8 cellular contexts compared by ENCODE assay signal in the genomic region with DNA sequence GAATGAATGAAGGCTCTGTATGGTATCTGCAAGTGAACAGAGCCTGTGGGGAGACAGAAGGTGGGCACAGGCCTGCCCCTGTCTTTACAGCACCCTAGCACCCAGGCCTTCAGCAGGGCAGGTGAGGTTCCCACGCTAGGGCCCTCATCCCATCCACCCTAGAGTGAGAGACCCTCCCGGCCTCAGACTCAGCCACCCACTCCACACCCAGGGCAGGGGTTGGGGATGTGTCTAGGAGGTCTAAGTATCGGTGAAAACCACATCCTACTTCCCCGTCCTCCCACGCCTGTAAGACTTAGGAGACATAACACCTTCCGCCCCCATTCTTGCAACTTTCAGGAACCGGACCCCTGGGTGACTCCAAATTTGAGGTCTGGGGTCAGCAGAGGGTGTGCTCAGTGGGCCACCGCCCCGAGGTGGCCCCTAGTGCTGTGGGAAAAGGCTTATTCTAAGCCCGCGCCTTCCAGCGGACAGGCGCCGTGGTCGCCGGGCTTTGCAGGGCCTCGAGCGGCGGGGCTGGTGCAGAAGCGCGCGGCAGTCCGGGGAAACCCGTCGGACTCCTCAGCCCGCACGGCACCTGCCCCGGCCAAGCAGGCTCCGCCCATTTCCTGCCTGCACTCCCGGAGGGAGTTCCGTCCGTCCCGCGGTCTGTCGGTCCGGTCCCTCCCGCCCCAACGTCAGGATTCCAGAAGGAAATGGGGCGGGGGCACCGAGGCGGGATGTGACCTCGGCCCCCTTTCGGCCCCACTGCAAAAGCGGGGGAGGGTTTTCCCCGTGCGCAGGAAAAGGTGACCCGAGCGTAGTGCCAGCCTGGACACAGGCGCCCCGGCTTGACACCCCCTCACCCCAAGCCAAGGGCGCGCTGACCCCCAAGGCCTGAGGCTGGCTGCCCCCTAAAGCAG. TPM values are rescaled to one million over a fixed set of nuclear protein-coding genes. Genes with fewer than 3 reads are reported as not detected.
A peak's percentile ranks its signal among the peaks of the same experiment; 100 is the strongest.
DNase-seq lines count a peak whose midpoint lies in the region; ATAC-seq, FAIRE-seq and TF ChIP-seq lines count a peak whose summit lies in the region.

No MANE protein-coding gene starts in this region.

- in situ Hi-C loops in astrocyte of the spinal cord (cut with HindIII; ENCODE audit: low sequenced_read_pairs), result no loop called here

- peak overlapping the region; percentile 37 for H3K9ac ChIP-seq in keratinocyte (ENCODE audit: control insufficient read depth, extremely low read depth, insufficient read depth, low read length)

- no peaks in the 10 kb centered on the region for H4K20me1 ChIP-seq in keratinocyte (ENCODE audit: control insufficient read depth, extremely low read depth, insufficient read depth, low read length)

- H3K4me3 ChIP-seq in AG10803 (ENCODE audit: low read length), result peak overlapping the region; percentile 58
- peak overlapping the region; percentile 61 for H3K4me3 ChIP-seq in HL-60 (replicated peaks; ENCODE audit: insufficient read depth, low read length)
- peak overlapping the region; percentile 49 for H3K4me3 ChIP-seq in astrocyte of the spinal cord (ENCODE audit: low read depth, low read length)
- H3K4me3 ChIP-seq in keratinocyte (ENCODE audit: control insufficient read depth in 2 of 3, extremely low read depth in 1 of 3, insufficient read depth in 2 of 3, low read depth in 1 of 3, low read length in 3 of 3), result peak overlapping the region; percentile 50 to 64 (median 62)

- no peaks in the 10 kb centered on the region for H3K9me1 ChIP-seq in keratinocyte (ENCODE audit: control insufficient read depth, extremely low read depth, insufficient read depth, low read length)

- H3K4me2 ChIP-seq in keratinocyte (ENCODE audit: control insufficient read depth, extremely low read depth, insufficient read depth, low read depth, low read length), result peak overlapping the region; percentile 76

- H3K36me3 ChIP-seq in keratinocyte (ENCODE audit: control insufficient read depth in 2 of 2, extremely low read depth in 1 of 2, insufficient read depth in 2 of 2, low read length in 2 of 2), result peaks cover 4 to 6% of the 10 kb centered on the region in 2 experiments

- ATAC-seq in GM18502 (IDR thresholded peaks at IDR 0.05; ENCODE audit: poor library complexity, unreplicated experiment), result peak; percentile 45

- H3K27ac ChIP-seq in HL-60 (replicated peaks) (peak overlapping the region; percentile 89), keratinocyte (ENCODE audit: control insufficient read depth, insufficient read depth, low read length) (no peak overlapping the region)

- FAIRE-seq in keratinocyte (lab: Jason Lieb, UNC), result no peak

- H3K9me3 ChIP-seq in keratinocyte (ENCODE audit: control insufficient read depth, low read depth, low read length), result no peaks in the 10 kb centered on the region

- dilution Hi-C loops in keratinocyte (cut with MboI; ENCODE audit: extremely low pct_ligation_motif_present, low sequenced_read_pairs), result no loop called here

- peak overlapping the region; percentile 62 for H2AFZ ChIP-seq in keratinocyte (ENCODE audit: control insufficient read depth, low read length)

- peaks cover 29% of the 10 kb centered on the region for H3K4me1 ChIP-seq in keratinocyte (ENCODE audit: control insufficient read depth, extremely low read depth, insufficient read depth, low read length)

- no peaks in the 10 kb centered on the region for H3K27me3 ChIP-seq in HL-60 (ENCODE audit: insufficient read depth, poor library complexity, severe bottlenecking)
- H3K27me3 ChIP-seq in keratinocyte (ENCODE audit: control insufficient read depth, extremely low read depth, insufficient read depth, low read length), result no peaks in the 10 kb centered on the region

- peaks cover 20% of the 10 kb centered on the region for H3K79me2 ChIP-seq in keratinocyte (ENCODE audit: control insufficient read depth, insufficient read depth, low read length)

- peak; percentile 33 for DNase-seq in AG10803 (ENCODE audit: low read depth)
- DNase-seq in HL-60 (ENCODE audit: low read depth in 1 of 2, low spot score in 1 of 2), result peak; percentile 83
- peak; percentile 94 to 96 for DNase-seq in SHP77 (lab: John Stamatoyannopoulos, UW)
- peak; percentile 30 for DNase-seq in astrocyte of the spinal cord (ENCODE audit: low read depth, low spot score)
- no peak for DNase-seq in keratinocyte (ENCODE audit: low read depth, low spot score)
- peak; percentile 59 for DNase-seq in stimulated activated CD4-positive, alpha-beta T cell treated with anti-CD3 and anti-CD28 coated beads, Interleukin-1b, Interleukin-23, amount 100 ng/mL, for 48 hours
- DNase-seq in AG08396 (ENCODE audit: low spot score), result no peak

- TF ChIP-seq CTCF in AG10803 (conservative IDR thresholded peaks at IDR 0.05; ENCODE audit: low read length) (no peak), HL-60 (IDR thresholded peaks at IDR 0.05; ENCODE audit: insufficient read depth, low read length) (no peak), astrocyte of the spinal cord (IDR thresholded peaks at IDR 0.05; ENCODE audit: low read depth, low read length) (no peak), keratinocyte (optimal IDR thresholded peaks at IDR 0.05 in 1 of 3, IDR thresholded peaks at IDR 0.05 in 1 of 3, conservative IDR thresholded peaks at IDR 0.05 in 1 of 3; ENCODE audit: extremely low read depth in 1 of 3, insufficient read depth in 2 of 3, low read length in 3 of 3) (no peak)

RNA-seq across cellular contexts. Expression of a gene that starts 0.9 kb away (rescaled TPM):
- 0.45 to 0.93 TPM (median 0.75 TPM) in 3 replicates for polyA plus RNA-seq in keratinocyte
- polyA plus RNA-seq in keratinocyte (2011; ENCODE audit: low read depth), result 2.7 TPM
- polyA plus RNA-seq in keratinocyte (2011; cell fraction: cytosol; rRNA removed), result 0.55 and 1.0 TPM in 2 replicates
- 1.8 and 2.8 TPM in 2 replicates for polyA plus RNA-seq in keratinocyte (2011; cell fraction: nucleus; rRNA removed)
- 2.2 and 5.0 TPM in 2 replicates for polyA plus RNA-seq in keratinocyte (2012; ENCODE audit: low replicate concordance)
- polyA minus RNA-seq in keratinocyte, result 0.23 to 1.7 TPM (median 0.64 TPM) in 3 replicates
- polyA minus RNA-seq in keratinocyte (2011; cell fraction: cytosol; rRNA and poly(A)+ RNA removed), result not detected
- polyA minus RNA-seq in keratinocyte (2011; cell fraction: nucleus; rRNA and poly(A)+ RNA removed), result 1.0 and 1.2 TPM in 2 replicates

RNA-seq across cellular contexts. Expression of a gene that starts 2.4 kb away (rescaled TPM):
- 24.5 to 32.8 TPM (median 30.5 TPM) in 3 replicates for polyA plus RNA-seq in keratinocyte
- polyA plus RNA-seq in keratinocyte (2011; ENCODE audit: low read depth), result 54.9 TPM
- polyA plus RNA-seq in keratinocyte (2011; cell fraction: cytosol; rRNA removed), result 21.5 and 31.1 TPM in 2 replicates
- polyA plus RNA-seq in keratinocyte (2011; cell fraction: nucleus; rRNA removed), result 50.0 and 51.9 TPM in 2 replicates
- polyA plus RNA-seq in keratinocyte (2012; ENCODE audit: low replicate concordance), result 39.1 and 49.2 TPM in 2 replicates
- 27.9 to 50.9 TPM (median 35.6 TPM) in 3 replicates for polyA minus RNA-seq in keratinocyte
- polyA minus RNA-seq in keratinocyte (2011; cell fraction: cytosol; rRNA and poly(A)+ RNA removed), result 28.2 TPM
- 26.5 and 34.5 TPM in 2 replicates for polyA minus RNA-seq in keratinocyte (2011; cell fraction: nucleus; rRNA and poly(A)+ RNA removed)

RNA-seq across cellular contexts. Expression of a gene that starts 8.8 kb away (rescaled TPM):
- 2.4 to 4.4 TPM (median 3.8 TPM) in 3 replicates for polyA plus RNA-seq in keratinocyte
- polyA plus RNA-seq in keratinocyte (2011; ENCODE audit: low read depth), result 1.6 TPM
- polyA plus RNA-seq in keratinocyte (2011; cell fraction: cytosol; rRNA removed), result 2.5 and 4.4 TPM in 2 replicates
- polyA plus RNA-seq in keratinocyte (2011; cell fraction: nucleus; rRNA removed), result 12.8 and 17.8 TPM in 2 replicates
- polyA plus RNA-seq in keratinocyte (2012; ENCODE audit: low replicate concordance), result 4.8 and 10.8 TPM in 2 replicates
- 4.3 to 11.5 TPM (median 4.4 TPM) in 3 replicates for polyA minus RNA-seq in keratinocyte
- 9.4 TPM for polyA minus RNA-seq in keratinocyte (2011; cell fraction: cytosol; rRNA and poly(A)+ RNA removed)
- polyA minus RNA-seq in keratinocyte (2011; cell fraction: nucleus; rRNA and poly(A)+ RNA removed), result 7.5 and 7.9 TPM in 2 replicates

RNA-seq across cellular contexts. Expression of a gene that starts 22.4 kb away (rescaled TPM):
- 24.1 to 42.2 TPM (median 28.7 TPM) in 3 replicates for polyA plus RNA-seq in keratinocyte
- 16.9 TPM for polyA plus RNA-seq in keratinocyte (2011; ENCODE audit: low read depth)
- polyA plus RNA-seq in keratinocyte (2011; cell fraction: cytosol; rRNA removed), result 19.8 and 32.7 TPM in 2 replicates
- polyA plus RNA-seq in keratinocyte (2011; cell fraction: nucleus; rRNA removed), result 61.6 and 80.2 TPM in 2 replicates
- 21.7 and 23.1 TPM in 2 replicates for polyA plus RNA-seq in keratinocyte (2012; ENCODE audit: low replicate concordance)
- polyA minus RNA-seq in keratinocyte, result 23.3 to 28.6 TPM (median 28.4 TPM) in 3 replicates
- polyA minus RNA-seq in keratinocyte (2011; cell fraction: cytosol; rRNA and poly(A)+ RNA removed), result 34.1 TPM
- 25.4 and 26.4 TPM in 2 replicates for polyA minus RNA-seq in keratinocyte (2011; cell fraction: nucleus; rRNA and poly(A)+ RNA removed)

RNA-seq across cellular contexts. Expression of a gene that starts 57.4 kb away (rescaled TPM):
- polyA plus RNA-seq in keratinocyte, result 0.06 to 0.08 TPM (median 0.06 TPM) in 3 replicates
- polyA plus RNA-seq in keratinocyte (2011; ENCODE audit: low read depth), result not detected
- not detected in 2 replicates for polyA plus RNA-seq in keratinocyte (2011; cell fraction: cytosol; rRNA removed)
- 0.45 and 0.65 TPM in 2 replicates for polyA plus RNA-seq in keratinocyte (2011; cell fraction: nucleus; rRNA removed)
- 0.34 TPM in 1 of 2 replicates, not detected in the other for polyA plus RNA-seq in keratinocyte (2012; ENCODE audit: low replicate concordance)
- polyA minus RNA-seq in keratinocyte, result 0.33 to 0.58 TPM (median 0.56 TPM) in 3 replicates
- not detected for polyA minus RNA-seq in keratinocyte (2011; cell fraction: cytosol; rRNA and poly(A)+ RNA removed)
- polyA minus RNA-seq in keratinocyte (2011; cell fraction: nucleus; rRNA and poly(A)+ RNA removed), result 0.93 and 0.95 TPM in 2 replicates

Comparison
In these comparisons a context has a peak if more than half of its experiments do, and no peak if none do; other contexts are left out.
1. DNase-seq: peak in AG10803 (single experiment), HL-60 (2 of 2), SHP77 (2 of 2), astrocyte of the spinal cord (single experiment) and stimulated activated CD4-positive, alpha-beta T cell treated with anti-CD3 and anti-CD28 coated beads, Interleukin-1b, Interleukin-23, amount 100 ng/mL, for 48 hours (single experiment); none in keratinocyte (single experiment) and AG08396 (single experiment).
2. Peak in every context shown above with its lines, with median percentiles within 50 percentile points of each other: H3K4me3 ChIP-seq.